1 cellular context compared by ENCODE assay signal in genomic region chr7:6008668-6009611, GRCh38.
TF ChIP-seq lines count a peak whose summit lies in the region.

Gene AIMP2 (plus strand): TSS chr7:6009272. CDS start chr7:6009364, 92 bp downstream.
Gene PMS2 (minus strand): TSS chr7:6009049. CDS start chr7:6009019, 30 bp downstream.

TF ChIP-seq in HepG2, 621 proteins besides CTCF, POLR2A, EP300 and RAD21 (continued from another document and continues in another):
- TF ChIP-seq MYPOP (CRISPR knock-in tag; IDR thresholded peaks at IDR 0.05) (peak; percentile 99), ZNF136 (CRISPR knock-in tag; IDR thresholded peaks at IDR 0.05; ENCODE audit: low read depth) (peak; percentile 84), ZNF639 (CRISPR knock-in tag; conservative IDR thresholded peaks at IDR 0.05) (peak; percentile 96), RFXAP (CRISPR knock-in tag; IDR thresholded peaks at IDR 0.05; ENCODE audit: borderline replicate concordance) (peak; percentile 95), ZNF512 (CRISPR knock-in tag; IDR thresholded peaks at IDR 0.05) (peak; percentile 71; the same call in 1 of the 2 replicates), ZNF589 (CRISPR knock-in tag; conservative IDR thresholded peaks at IDR 0.05) (peak; percentile 99), SATB2 (CRISPR knock-in tag; IDR thresholded peaks at IDR 0.05) (peak; percentile 99), NCOR1 (IDR thresholded peaks at IDR 0.05; ENCODE audit: borderline replicate concordance, low read length) (peak; percentile 59; the same call in 1 of the 2 replicates), HMGXB4 (CRISPR knock-in tag; IDR thresholded peaks at IDR 0.05; ENCODE audit: borderline replicate concordance in 1 of 2, low read depth in 1 of 2) (peak; percentile 88 to 93), TEAD3 (CRISPR knock-in tag; optimal IDR thresholded peaks at IDR 0.05; ENCODE audit: borderline replicate concordance) (peak; percentile 23), CC2D1A (CRISPR knock-in tag; IDR thresholded peaks at IDR 0.05) (peak; percentile 92; the same call in 1 of the 2 replicates), ARNT (IDR thresholded peaks at IDR 0.05) (no peak), XRCC5 (optimal IDR thresholded peaks at IDR 0.05; ENCODE audit: low read length) (no peak), ZNF441 (CRISPR knock-in tag; IDR thresholded peaks at IDR 0.05; ENCODE audit: borderline replicate concordance) (peak; percentile 98), NFKBIZ (CRISPR knock-in tag; IDR thresholded peaks at IDR 0.05) (peak; percentile 96), TFAP4 (IDR thresholded peaks at IDR 0.05; ENCODE audit: borderline replicate concordance, low read depth) (peak; percentile 57; the same call in 1 of the 2 replicates), MIER3 (CRISPR knock-in tag; IDR thresholded peaks at IDR 0.05; ENCODE audit: borderline replicate concordance) (peak; percentile 77), ZNF672 (CRISPR knock-in tag; IDR thresholded peaks at IDR 0.05) (peak; percentile 82; the same call in 1 of the 2 replicates), AFF4 (CRISPR knock-in tag; IDR thresholded peaks at IDR 0.05) (no peak; the same call in 1 of the 2 replicates), PATZ1 (CRISPR knock-in tag; IDR thresholded peaks at IDR 0.05) (peak; percentile 78), SMAD9 (CRISPR knock-in tag; IDR thresholded peaks at IDR 0.05) (peak; percentile 97), KMT2A (CRISPR knock-in tag; IDR thresholded peaks at IDR 0.05) (peak; percentile 95), ZNF644 (CRISPR knock-in tag; IDR thresholded peaks at IDR 0.05; ENCODE audit: low read depth) (no peak), TBX2 (CRISPR knock-in tag; IDR thresholded peaks at IDR 0.05; ENCODE audit: borderline replicate concordance) (peak; percentile 97), ZSCAN22 (CRISPR knock-in tag; IDR thresholded peaks at IDR 0.05) (peak; percentile 83), SMAD3 (CRISPR knock-in tag; IDR thresholded peaks at IDR 0.05) (peak; percentile 96), SNAPC2 (CRISPR knock-in tag; IDR thresholded peaks at IDR 0.05) (peak; percentile 97), YEATS4 (CRISPR knock-in tag; IDR thresholded peaks at IDR 0.05; ENCODE audit: borderline replicate concordance) (peak; percentile 100), MAFK (conservative IDR thresholded peaks at IDR 0.05 in 1 of 2, IDR thresholded peaks at IDR 0.05 in 1 of 2; ENCODE audit: low read length in 2 of 2) (0 out of 4 replicates have a peak, but pooled peaks of 1 of the 2 experiments have one; percentile 1), ZNF772 (CRISPR knock-in tag; IDR thresholded peaks at IDR 0.05) (peak; percentile 100), ZNF674 (CRISPR knock-in tag; IDR thresholded peaks at IDR 0.05; ENCODE audit: low read depth) (peak; percentile 99), CENPBD1 (CRISPR knock-in tag; IDR thresholded peaks at IDR 0.05; ENCODE audit: borderline replicate concordance, low read depth) (peak; percentile 96; the same call in 1 of the 2 replicates), HNRNPUL1 (IDR thresholded peaks at IDR 0.05; ENCODE audit: low read depth, low read length) (no peak), SNRNP70 (IDR thresholded peaks at IDR 0.05; ENCODE audit: low read depth, low read length) (no peak), ZNF614 (CRISPR knock-in tag; IDR thresholded peaks at IDR 0.05; ENCODE audit: borderline replicate concordance) (peak; percentile 73; the same call in 1 of the 2 replicates), FOXJ3 (CRISPR knock-in tag; IDR thresholded peaks at IDR 0.05; ENCODE audit: borderline replicate concordance) (peak; percentile 63), ZNF282 (IDR thresholded peaks at IDR 0.05; ENCODE audit: partially characterized antibody) (no peak), STAG1 (CRISPR knock-in tag; IDR thresholded peaks at IDR 0.05) (peak; percentile 51), ZNF468 (CRISPR knock-in tag; IDR thresholded peaks at IDR 0.05) (peak; percentile 99), ZEB1 (IDR thresholded peaks at IDR 0.05; ENCODE audit: insufficient replicate concordance, low read depth) (peak; percentile 21), ZNF740 (CRISPR knock-in tag; IDR thresholded peaks at IDR 0.05) (peak; percentile 89), ZFP82 (CRISPR knock-in tag; IDR thresholded peaks at IDR 0.05; ENCODE audit: borderline replicate concordance) (peak; percentile 99), ZNF160 (CRISPR knock-in tag; IDR thresholded peaks at IDR 0.05) (peak; percentile 96; the same call in 1 of the 2 replicates), TBP (CRISPR knock-in tag; IDR thresholded peaks at IDR 0.05) (0 out of 2 replicates have a peak, but pooled peaks have one; percentile 77), ZNF879 (CRISPR knock-in tag; IDR thresholded peaks at IDR 0.05) (peak; percentile 100), TFDP2 (CRISPR knock-in tag; IDR thresholded peaks at IDR 0.05) (peak; percentile 87), ZNF724P (CRISPR knock-in tag; IDR thresholded peaks at IDR 0.05; ENCODE audit: borderline replicate concordance) (peak; percentile 100), ZNF367 (CRISPR knock-in tag; IDR thresholded peaks at IDR 0.05; ENCODE audit: borderline replicate concordance) (peak; percentile 98), NR1H2 (CRISPR knock-in tag; IDR thresholded peaks at IDR 0.05; ENCODE audit: borderline replicate concordance, low read depth) (peak; percentile 98), BRD4 (CRISPR knock-in tag; IDR thresholded peaks at IDR 0.05) (peak; percentile 90), SOX6 (IDR thresholded peaks at IDR 0.05) (no peak), SOX6 (CRISPR knock-in tag; IDR thresholded peaks at IDR 0.05) (peak; percentile 68), KAT2B (IDR thresholded peaks at IDR 0.05; ENCODE audit: borderline replicate concordance, low read depth, low read length) (no peak), RBAK (CRISPR knock-in tag; IDR thresholded peaks at IDR 0.05) (peak; percentile 12; the same call in 1 of the 2 replicates), PHF20 (CRISPR knock-in tag; IDR thresholded peaks at IDR 0.05) (peak; percentile 87), CEBPG (CRISPR knock-in tag; IDR thresholded peaks at IDR 0.05) (no peak; the same call in 1 of the 2 replicates), ZIK1 (CRISPR knock-in tag; IDR thresholded peaks at IDR 0.05; ENCODE audit: borderline replicate concordance, low read depth) (peak; percentile 100), TCF7 (IDR thresholded peaks at IDR 0.05; ENCODE audit: low read depth) (no peak)
